Comparison of ENCODE assay signal across 8 cellular contexts in the genomic region with DNA sequence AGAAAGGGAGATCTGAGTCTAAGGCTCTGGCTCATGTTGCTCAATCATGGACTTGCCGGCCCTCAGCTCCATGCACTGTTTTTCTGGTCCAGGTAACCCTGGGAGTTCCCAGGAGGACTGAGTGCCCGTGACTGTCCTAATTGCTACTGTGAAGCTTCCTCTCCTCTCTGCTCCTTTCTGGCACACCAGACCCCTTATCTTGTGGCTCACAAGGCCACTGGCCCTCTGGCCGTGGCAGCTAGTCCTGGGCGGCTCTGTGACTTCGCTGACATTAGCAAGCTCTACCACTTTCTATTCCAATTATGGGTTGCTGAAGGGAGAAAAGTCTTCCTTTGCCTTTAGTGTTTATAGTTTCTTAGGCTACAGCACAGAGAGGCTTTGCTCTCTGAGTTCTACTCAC.
"Had no signal": no experiment of that assay in that cellular context is flagged by ENCODE, and none has a peak within 500 bp of the region (broad histone marks: within the 10 kb centered on the region; RNA-seq: fewer than 3 reads in every experiment).

No MANE protein-coding gene starts in this region.

- H2AFZ ChIP-seq: GM23248 had no signal

- ATAC-seq: HCT116 had no signal

- H3K27ac ChIP-seq: GM23248, HL-60 had no signal

- DNase-seq: GM23248, GOT3, H7, HFFc6, IMR-90 had no signal

- H3K4me3 Mint-ChIP-seq: HFFc6 had no signal

- H3K9me3 ChIP-seq: HAP-1 had no signal

- H3K36me3 ChIP-seq: HAP-1 had no signal

- H3K4me3 ChIP-seq: GM23248, HAP-1 had no signal

- H3K27ac Mint-ChIP-seq: HFFc6 had no signal

- H3K9ac ChIP-seq: GM23248 had no signal
